In genomic region chr15:43527016-43527801, GRCh38 we compare ENCODE assay signal across 1 cellular context.
TF ChIP-seq lines count a peak whose summit lies in the region.

No MANE protein-coding gene starts in this region.

TF ChIP-seq in GM23338, 12 proteins besides CTCF, POLR2A, EP300 and RAD21 (continued from another document):
- TF ChIP-seq ZNF462 (CRISPR knock-in tag; IDR thresholded peaks at IDR 0.05) (no peak), EZH2 (IDR thresholded peaks at IDR 0.05; ENCODE audit: low read depth, unreplicated experiment) (no peak), STAT1 (IDR thresholded peaks at IDR 0.05; ENCODE audit: unreplicated experiment) (no peak), EZH2phosphoT487 (IDR thresholded peaks at IDR 0.05; ENCODE audit: unreplicated experiment) (no peak), JUNB (IDR thresholded peaks at IDR 0.05; ENCODE audit: unreplicated experiment) (no peak)
